23 cellular contexts compared by ENCODE assay signal in the genomic region with DNA sequence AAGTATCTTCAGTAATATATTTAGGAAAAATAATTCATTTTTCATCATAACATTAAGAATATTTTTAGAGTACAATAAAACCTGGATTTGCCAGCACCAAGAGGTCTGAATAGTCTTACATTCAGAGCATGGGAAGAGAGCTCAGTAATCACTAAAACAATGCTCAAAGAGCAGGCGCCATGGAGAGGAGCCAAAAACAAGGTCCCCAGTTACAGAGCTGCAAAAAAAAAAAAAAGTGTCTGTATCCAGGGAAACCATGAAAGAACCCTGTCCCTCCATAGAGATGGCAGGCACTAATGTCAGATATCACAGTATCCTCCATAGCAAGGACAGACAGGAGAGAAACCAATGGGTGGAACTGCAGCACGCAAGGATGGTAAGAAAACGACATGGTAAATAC. TPM values are rescaled to one million over a fixed set of nuclear protein-coding genes. Genes with fewer than 3 reads are reported as not detected.
"Had no signal": no experiment of that assay in that cellular context is flagged by ENCODE, and none has a peak within 500 bp of the region (broad histone marks: within the 10 kb centered on the region; RNA-seq: fewer than 3 reads in every experiment).

No MANE protein-coding gene starts in this region.

- H3K9me3 ChIP-seq: esophagus squamous epithelium, left lung, pancreas, sigmoid colon, tibial artery had no signal

- H3K4me3 Mint-ChIP-seq: activated naive CD4-positive, alpha-beta T cell treated with anti-CD3 and anti-CD28 coated beads, Interleukin-2, amount 50 U/mL, for 24 hours; activated T-cell treated with anti-CD3 and anti-CD28 coated beads, Interleukin-2, amount 50 U/mL, for 72 hours; dendritic cell treated with granulocyte-macrophage colony-stimulating factor and Interleukin-4, amounts not matched to agents 40 ng/mL and 50 ng/mL, for 4 days; neural crest cell; stimulated activated effector memory CD8-positive, alpha-beta T cell treated with anti-CD3 and anti-CD28 coated beads, Interleukin-12 subunit alpha, Interleukin-12 subunit beta, amount 100 ng/mL, for 72 hours had no signal

- H3K9me3 Mint-ChIP-seq: activated naive CD4-positive, alpha-beta T cell treated with anti-CD3 and anti-CD28 coated beads, Interleukin-2, amount 50 U/mL, for 24 hours; activated T-cell treated with anti-CD3 and anti-CD28 coated beads, Interleukin-2, amount 50 U/mL, for 72 hours; dendritic cell treated with granulocyte-macrophage colony-stimulating factor and Interleukin-4, amounts not matched to agents 40 ng/mL and 50 ng/mL, for 4 days; neural crest cell; stimulated activated effector memory CD8-positive, alpha-beta T cell treated with anti-CD3 and anti-CD28 coated beads, Interleukin-12 subunit alpha, Interleukin-12 subunit beta, amount 100 ng/mL, for 72 hours had no signal

- DNase-seq: activated CD4-positive, alpha-beta T cell treated with anti-CD3 and anti-CD28 coated beads for 1 hour; activated CD8-positive, alpha-beta memory T cell treated with anti-CD3 and anti-CD28 coated beads for 24 hours; activated CD8-positive, alpha-beta memory T cell treated with anti-CD3 and anti-CD28 coated beads, Interleukin-2, amount 50 U/mL, for 48 hours; activated effector memory CD4-positive, alpha-beta T cell treated with anti-CD3 and anti-CD28 coated beads, Interleukin-2, amount 50 U/mL, for 16 hours; activated T-cell treated with anti-CD3 and anti-CD28 coated beads, Interleukin-2, amount 50 U/mL, for 72 hours; effector memory CD4-positive, alpha-beta T cell; esophagus squamous epithelium; left lung; pancreas; sigmoid colon; stimulated activated CD4-positive, alpha-beta T cell treated with anti-CD3 and anti-CD28 coated beads, Interleukin-4, amount 100 ng/mL, for 24 hours; SW 1271; tibial artery; WERI-Rb-1 had no signal

- H3K4me1 Mint-ChIP-seq: activated naive CD4-positive, alpha-beta T cell treated with anti-CD3 and anti-CD28 coated beads, Interleukin-2, amount 50 U/mL, for 24 hours; stimulated activated effector memory CD8-positive, alpha-beta T cell treated with anti-CD3 and anti-CD28 coated beads, Interleukin-12 subunit alpha, Interleukin-12 subunit beta, amount 100 ng/mL, for 72 hours had no signal

- H3K27ac Mint-ChIP-seq: activated naive CD4-positive, alpha-beta T cell treated with anti-CD3 and anti-CD28 coated beads, Interleukin-2, amount 50 U/mL, for 24 hours; activated T-cell treated with anti-CD3 and anti-CD28 coated beads, Interleukin-2, amount 50 U/mL, for 72 hours; dendritic cell treated with granulocyte-macrophage colony-stimulating factor and Interleukin-4, amounts not matched to agents 40 ng/mL and 50 ng/mL, for 4 days; stimulated activated effector memory CD8-positive, alpha-beta T cell treated with anti-CD3 and anti-CD28 coated beads, Interleukin-12 subunit alpha, Interleukin-12 subunit beta, amount 100 ng/mL, for 72 hours had no signal

- ATAC-seq: activated T-cell treated with anti-CD3 and anti-CD28 coated beads, Interleukin-2, amount 50 U/mL, for 72 hours; left lung; stimulated activated effector memory CD8-positive, alpha-beta T cell treated with anti-CD3 and anti-CD28 coated beads, Interleukin-12 subunit alpha, Interleukin-12 subunit beta, amount 100 ng/mL, for 72 hours had no signal

- H3K36me3 Mint-ChIP-seq: stimulated activated effector memory CD8-positive, alpha-beta T cell treated with anti-CD3 and anti-CD28 coated beads, Interleukin-12 subunit alpha, Interleukin-12 subunit beta, amount 100 ng/mL, for 72 hours had no signal

- H3K27me3 Mint-ChIP-seq: activated naive CD4-positive, alpha-beta T cell treated with anti-CD3 and anti-CD28 coated beads, Interleukin-2, amount 50 U/mL, for 24 hours had no signal

- FAIRE-seq: astrocyte, bronchial epithelial cell, endothelial cell of umbilical vein, keratinocyte, pancreas, urothelium cell line had no signal

RNA-seq across cellular contexts. Expression of a gene that starts 19.5 kb away (rescaled TPM):
- total RNA-seq: bronchial epithelial cell, endothelial cell of umbilical vein had no signal
- polyA plus RNA-seq: endothelial cell of umbilical vein had no signal
